In genomic region chr15:29089731-29090616, GRCh38 we compare ENCODE assay signal across 9 cellular contexts.
DNase-seq lines count a peak whose midpoint lies in the region; FAIRE-seq and TF ChIP-seq lines count a peak whose summit lies in the region.
"Had no signal": no experiment of that assay in that cellular context is flagged by ENCODE, and none has a peak within 500 bp of the region (broad histone marks: within the 10 kb centered on the region; RNA-seq: fewer than 3 reads in every experiment).

No MANE protein-coding gene starts in this region.

- CTCF ChIA-PET in H1 (lab: Charles Lee; ENCODE audit: partially characterized antibody) (interaction anchor here (0.6 to 8.8 kb wide), 56 partner anchors 10 to 591 kb away, joined by 3 to 90 read pairs (median 5); no protein-coding TSS in a partner anchor), RWPE1 (lab: Yijun Ruan, JAX) (interaction anchor here (0.6 to 1.7 kb wide), 14 partner anchors 9 to 133 kb away, joined by 3 to 10 read pairs (median 3); no protein-coding TSS in a partner anchor)

- DNase-seq in activated CD4-positive, alpha-beta T cell treated with anti-CD3 and anti-CD28 coated beads for 48 hours = peak; percentile 36
- no peak for DNase-seq in activated CD4-positive, alpha-beta T cell treated with anti-CD3 and anti-CD28 coated beads, Interleukin-2, amount 50 U/mL, for 4 hours
- DNase-seq in H1 (ENCODE audit: low read depth in 1 of 2, low spot score in 2 of 2) (no peak), NCI-H446 treated with DMSO at 0.1 percent for 48 hours (lab: John Stamatoyannopoulos, UW) (no peak), RWPE1 (ENCODE audit: low spot score) (no peak), AML-193 (lab: John Stamatoyannopoulos, UW) (no peak)
- peak; percentile 6 for DNase-seq in stimulated activated CD8-positive, alpha-beta memory T cell treated with anti-CD3 and anti-CD28 coated beads, Interleukin-12 subunit alpha, Interleukin-12 subunit beta, amount 100 ng/mL, for 1 hour (ENCODE audit: low read depth)

- no peaks in the 10 kb centered on the region for H3K27me3 Mint-ChIP-seq in T-helper 1 cell treated with Interleukin-12 subunit alpha and Interleukin-12 subunit beta and Interleukin-4 antibody, amounts not matched to agents 30 μg/mL and 1 μg/mL, for 36 hours (ENCODE audit: low read depth)

- H3K4ac ChIP-seq in H1 (replicated peaks; ENCODE audit: insufficient read length, low read depth, low read length) = no peak overlapping the region

- H2BK15ac ChIP-seq in H1 (ENCODE audit: low read length) = 0 out of 2 replicates have a peak overlapping the region, but pooled peaks have one; percentile 5

- FAIRE-seq in H1 (lab: Jason Lieb, UNC) = peak; percentile 55

- no peak overlapping the region for H3K4me2 ChIP-seq in H1 (ENCODE audit: insufficient read depth in 1 of 2, low read depth in 2 of 2, low read length in 2 of 2)

- H3K14ac ChIP-seq in H1 (ENCODE audit: insufficient read length) = no peak overlapping the region

- no peaks in the 10 kb centered on the region for H3K9me3 Mint-ChIP-seq in T-helper 1 cell treated with Interleukin-12 subunit alpha and Interleukin-12 subunit beta and Interleukin-4 antibody, amounts not matched to agents 30 μg/mL and 1 μg/mL, for 36 hours

- no peak overlapping the region for H3K27ac ChIP-seq in H1 (ENCODE audit: low read depth, low read length)
- no peak overlapping the region for H3K27ac ChIP-seq in RWPE1

- H3K79me2 ChIP-seq in H1 (ENCODE audit: control insufficient read depth in 1 of 2, insufficient read depth in 2 of 2, low read length in 2 of 2) = no peaks in the 10 kb centered on the region

- H3K56ac ChIP-seq in H1 (replicated peaks; ENCODE audit: insufficient read length, low read depth, low read length) = no peak overlapping the region

- H3K4me1 ChIP-seq in H1 (replicated peaks in 1 of 4; ENCODE audit: control insufficient read depth in 3 of 4, insufficient read depth in 4 of 4, low read length in 3 of 4) = peaks cover 0 to 5% (median 2%) of the 10 kb centered on the region in 4 experiments; a peak in 2 of 7 replicates

- no peaks in the 10 kb centered on the region for H3K79me1 ChIP-seq in H1 (ENCODE audit: low read depth, low read length)

- POLR2A ChIA-PET in H1 (lab: Charles Lee; ENCODE audit: partially characterized antibody) (interaction anchor here (0.9 to 1.7 kb wide), 2 partner anchors 50 to 61 kb away, joined by 3 read pairs; no protein-coding TSS in a partner anchor), RWPE1 (lab: Yijun Ruan, JAX; ENCODE audit: low non-redundant PET) (no interaction called here)

- H2BK5ac ChIP-seq in H1 (ENCODE audit: low read depth, low read length) = no peak overlapping the region

- H4K8ac ChIP-seq in H1 (ENCODE audit: extremely low read depth, insufficient read depth, low read length) = no peak overlapping the region

- H4K20me1 ChIP-seq in H1 (replicated peaks in 1 of 2; ENCODE audit: control insufficient read depth in 1 of 2, insufficient read depth in 2 of 2, low read length in 2 of 2) = no peaks in the 10 kb centered on the region

- no peaks in the 10 kb centered on the region for H3K9me3 ChIP-seq in H1 (ENCODE audit: insufficient read depth in 2 of 2, low read depth in 1 of 2, low read length in 1 of 2)

- TF ChIP-seq CTCF in H1 (IDR thresholded peaks at IDR 0.05; ENCODE audit: control extremely low read depth in 1 of 3, insufficient read depth in 1 of 3, low read depth in 1 of 3, low read length in 3 of 3) = peak in 2 of 3 experiments; percentile 51 to 64; a peak in 2 of 4 replicates
- TF ChIP-seq CTCF in RWPE1 (conservative IDR thresholded peaks at IDR 0.05; ENCODE audit: low read depth) = no peak

- 77% methylated on average over 16 of the region's 16 CpGs; no CpG with 5 or more reads in 1 of the 2 experiments for WGBS in H1 (ENCODE audit: extremely low coverage in 1 of 2, insufficient coverage in 1 of 2, insufficient read length in 1 of 2, insufficient replicate concordance in 2 of 2, low coverage in 1 of 2, low lambda C conversion rate in 2 of 2, missing lambda C conversion rate in 1 of 2), 2 experiments

- H3K27ac Mint-ChIP-seq in T-helper 1 cell treated with Interleukin-12 subunit alpha and Interleukin-12 subunit beta and Interleukin-4 antibody, amounts not matched to agents 30 μg/mL and 1 μg/mL, for 36 hours = peak overlapping the region; percentile 50
- H3K27ac Mint-ChIP-seq: memory B cell had no signal

- peak; percentile 60 to 70 for TF ChIP-seq RAD21 in H1 (IDR thresholded peaks at IDR 0.05 in 1 of 2, conservative IDR thresholded peaks at IDR 0.05 in 1 of 2; ENCODE audit: low read depth in 2 of 2, low read length in 2 of 2)

- H3K4me3 ChIP-seq in H1 (ENCODE audit: extremely low read depth in 1 of 4, insufficient read depth in 2 of 4, low read depth in 3 of 4, low read length in 4 of 4) = no peak overlapping the region

- peak overlapping the region; percentile 26 for H3K4me3 Mint-ChIP-seq in T-helper 1 cell treated with Interleukin-12 subunit alpha and Interleukin-12 subunit beta and Interleukin-4 antibody, amounts not matched to agents 30 μg/mL and 1 μg/mL, for 36 hours
- H3K4me3 Mint-ChIP-seq: memory B cell had no signal

- H3K18ac ChIP-seq in H1 (ENCODE audit: extremely low read depth, low read length) = no peak overlapping the region

- no peak overlapping the region for H2BK120ac ChIP-seq in H1 (replicated peaks; ENCODE audit: low read depth, low read length)

- TF ChIP-seq POLR2A in H1 (IDR thresholded peaks at IDR 0.05; ENCODE audit: control extremely low read depth in 1 of 2, low read depth in 2 of 2, low read length in 2 of 2) = no peak

- H3K27me3 ChIP-seq in H1 (replicated peaks in 1 of 4; ENCODE audit: control insufficient read depth in 3 of 4, extremely low read depth in 1 of 4, insufficient read depth in 3 of 4, low read length in 3 of 4) = no peaks in the 10 kb centered on the region

- no peaks in the 10 kb centered on the region for H3K36me3 ChIP-seq in H1 (ENCODE audit: control insufficient read depth in 2 of 4, insufficient read depth in 4 of 4, low read length in 3 of 4)

- no peak overlapping the region for H2AFZ ChIP-seq in H1 (ENCODE audit: low read length)

- peak overlapping the region; percentile 25; the same call in 1 of the 2 replicates for H2BK20ac ChIP-seq in H1 (ENCODE audit: low read length)

- no peak overlapping the region for H3K9ac ChIP-seq in H1 (replicated peaks in 1 of 4; ENCODE audit: extremely low read depth in 1 of 4, low read depth in 3 of 4, low read length in 3 of 4)

- H2BK12ac ChIP-seq in H1 (ENCODE audit: low read depth, low read length) = peak overlapping the region; percentile 42; the same call in 1 of the 2 replicates

- H3K23ac ChIP-seq in H1 (ENCODE audit: insufficient read length) = no peak overlapping the region

- no peak overlapping the region for H4K5ac ChIP-seq in H1 (ENCODE audit: insufficient read length, low read depth, low read length)

- H3K23me2 ChIP-seq in H1 (ENCODE audit: low read depth, low read length) = no peaks in the 10 kb centered on the region

- no peak overlapping the region for H4K91ac ChIP-seq in H1 (replicated peaks; ENCODE audit: insufficient read length, low read length)

- no peak for TF ChIP-seq EP300 in H1 (IDR thresholded peaks at IDR 0.05; ENCODE audit: borderline replicate concordance in 1 of 2, low read depth in 2 of 2, low read length in 2 of 2)

- peaks cover 13% of the 10 kb centered on the region for H3K4me1 Mint-ChIP-seq in T-helper 1 cell treated with Interleukin-12 subunit alpha and Interleukin-12 subunit beta and Interleukin-4 antibody, amounts not matched to agents 30 μg/mL and 1 μg/mL, for 36 hours (ENCODE audit: low read depth)

- H3K36me3 Mint-ChIP-seq in T-helper 1 cell treated with Interleukin-12 subunit alpha and Interleukin-12 subunit beta and Interleukin-4 antibody, amounts not matched to agents 30 μg/mL and 1 μg/mL, for 36 hours (ENCODE audit: low read depth) = peaks cover 3% of the 10 kb centered on the region
- H3K36me3 Mint-ChIP-seq: memory B cell had no signal

- H2AK5ac ChIP-seq in H1 (ENCODE audit: low read depth, low read length) = no peak overlapping the region

TF ChIP-seq in H1, 55 proteins besides CTCF, POLR2A, EP300 and RAD21:
- TF ChIP-seq CBX5 (IDR thresholded peaks at IDR 0.05; ENCODE audit: low read depth, low read length) (no peak), SIX5 (IDR thresholded peaks at IDR 0.05; ENCODE audit: low read depth, low read length) (no peak), SRF (IDR thresholded peaks at IDR 0.05; ENCODE audit: low read depth, low read length) (no peak), TAF1 (IDR thresholded peaks at IDR 0.05; ENCODE audit: low read depth, low read length) (no peak), CHD1 (IDR thresholded peaks at IDR 0.05; ENCODE audit: low read depth, low read length) (no peak), KDM5A (IDR thresholded peaks at IDR 0.05; ENCODE audit: low read length) (no peak)

Comparison
In these comparisons a context has a peak if more than half of its experiments do, and no peak if none do; other contexts are left out.
1. DNase-seq: peak in activated CD4-positive, alpha-beta T cell treated with anti-CD3 and anti-CD28 coated beads for 48 hours (single experiment) and stimulated activated CD8-positive, alpha-beta memory T cell treated with anti-CD3 and anti-CD28 coated beads, Interleukin-12 subunit alpha, Interleukin-12 subunit beta, amount 100 ng/mL, for 1 hour (single experiment); none in activated CD4-positive, alpha-beta T cell treated with anti-CD3 and anti-CD28 coated beads, Interleukin-2, amount 50 U/mL, for 4 hours (0 of 2), H1 (0 of 2), NCI-H446 treated with DMSO at 0.1 percent for 48 hours (single experiment), RWPE1 (single experiment) and AML-193 (0 of 2).